ENCODE assay signal across 8 cellular contexts in genomic region chr6:37783831-37784584, GRCh38. TPM values are rescaled to one million over a fixed set of nuclear protein-coding genes. Genes with fewer than 3 reads are reported as not detected.
DNase-seq lines count a peak whose midpoint lies in the region; ATAC-seq and TF ChIP-seq lines count a peak whose summit lies in the region.

No MANE protein-coding gene starts in this region.

- peak overlapping the region; percentile 49 for H3K4me3 Mint-ChIP-seq in dendritic cell treated with granulocyte-macrophage colony-stimulating factor and Interleukin-4, amounts not matched to agents 40 ng/mL and 50 ng/mL, for 4 days

- H3K36me3 Mint-ChIP-seq in dendritic cell treated with granulocyte-macrophage colony-stimulating factor and Interleukin-4, amounts not matched to agents 40 ng/mL and 50 ng/mL, for 4 days (ENCODE audit: low read depth) = no peaks in the 10 kb centered on the region

- no peaks in the 10 kb centered on the region for H3K9me3 Mint-ChIP-seq in dendritic cell treated with granulocyte-macrophage colony-stimulating factor and Interleukin-4, amounts not matched to agents 40 ng/mL and 50 ng/mL, for 4 days

- 3% methylated on average over 38 of the region's 38 CpGs for WGBS in lung, 2 donors

- peak overlapping the region; percentile 76 to 78 for H3K9ac ChIP-seq in stomach smooth muscle (ENCODE audit: low read length in 2 of 2)

- H3K4me3 ChIP-seq in lung = peak overlapping the region; percentile 16
- H3K4me3 ChIP-seq in stomach smooth muscle (ENCODE audit: low read length in 2 of 2) = peak overlapping the region; percentile 70 to 83

- H3K4me1 Mint-ChIP-seq in dendritic cell treated with granulocyte-macrophage colony-stimulating factor and Interleukin-4, amounts not matched to agents 40 ng/mL and 50 ng/mL, for 4 days (ENCODE audit: low read depth) = peaks cover 17% of the 10 kb centered on the region

- H3K27me3 Mint-ChIP-seq in dendritic cell treated with granulocyte-macrophage colony-stimulating factor and Interleukin-4, amounts not matched to agents 40 ng/mL and 50 ng/mL, for 4 days = peaks cover 55% of the 10 kb centered on the region

- DNase-seq in NCI-H2029 (lab: John Stamatoyannopoulos, UW) (peak; percentile 18), NCI-H2029 treated with DMSO at 0.1 percent for 48 hours (lab: John Stamatoyannopoulos, UW) (no peak), NOMO-1 treated with dmso at 0.1 percent for 144 hours (lab: John Stamatoyannopoulos, UW; ENCODE audit: unreplicated experiment) (peak; percentile 12), lung (ENCODE audit: low spot score) (no peak)

- H3K27ac ChIP-seq in lung (ENCODE audit: low read depth in 1 of 2, low read length in 1 of 2) (no peak overlapping the region), stomach smooth muscle (ENCODE audit: low read length) (peak overlapping the region; percentile 69)

- H3K27me3 ChIP-seq in lung (ENCODE audit: control insufficient read depth, insufficient read depth) (no peaks in the 10 kb centered on the region), stomach smooth muscle (ENCODE audit: control insufficient read depth in 1 of 2, insufficient read depth in 2 of 2, low read length in 2 of 2) (no peaks in the 10 kb centered on the region)

- no peak overlapping the region for H3K27ac Mint-ChIP-seq in dendritic cell treated with granulocyte-macrophage colony-stimulating factor and Interleukin-4, amounts not matched to agents 40 ng/mL and 50 ng/mL, for 4 days

- H3K9me3 ChIP-seq in lung (ENCODE audit: control insufficient read depth in 2 of 2, insufficient read depth in 1 of 2, low read length in 1 of 2) (no peaks in the 10 kb centered on the region), stomach smooth muscle (ENCODE audit: control insufficient read depth in 2 of 2, low read length in 2 of 2) (no peaks in the 10 kb centered on the region)

- no peak for TF ChIP-seq CTCF in lung (IDR thresholded peaks at IDR 0.05; ENCODE audit: control extremely low read depth, extremely low read depth)

- no peak for ATAC-seq in lung (ENCODE audit: insufficient read depth, low FRiP score)
- ATAC-seq in GM18520 (IDR thresholded peaks at IDR 0.05; ENCODE audit: unreplicated experiment) = no peak
- no peak for ATAC-seq in HG03280 (IDR thresholded peaks at IDR 0.05; ENCODE audit: unreplicated experiment)

- H3K36me3 ChIP-seq in lung (ENCODE audit: control insufficient read depth in 2 of 2, insufficient read depth in 2 of 2, low read length in 2 of 2) (no peaks in the 10 kb centered on the region), stomach smooth muscle (ENCODE audit: control insufficient read depth in 2 of 2, insufficient read depth in 2 of 2, low read length in 2 of 2) (no peaks in the 10 kb centered on the region)

- intact Hi-C loops in dendritic cell treated with granulocyte-macrophage colony-stimulating factor and Interleukin-4, amounts not matched to agents 40 ng/mL and 50 ng/mL, for 4 days (cut with micrococcal nuclease) = no loop called here

- H3K4me1 ChIP-seq in lung (ENCODE audit: control insufficient read depth in 2 of 2, insufficient read depth in 2 of 2, low read length in 2 of 2) (peaks cover 0 to 14% of the 10 kb centered on the region in 2 donors), stomach smooth muscle (ENCODE audit: control insufficient read depth, insufficient read depth, low read length) (peaks cover 17% of the 10 kb centered on the region)

RNA-seq across cellular contexts. Expression of gene ZFAND3, which starts 35.5 kb away (rescaled TPM):
- 10 to 100 TPM; 48.0 to 63.6 TPM for total RNA-seq in lung
- 10 to 100 TPM; 27.6 to 54.5 TPM for polyA plus RNA-seq in lung

Comparison
In these comparisons a context has a peak if more than half of its experiments do, and no peak if none do; other contexts are left out.
1. DNase-seq: peak in NCI-H2029 (single experiment) and NOMO-1 treated with dmso at 0.1 percent for 144 hours (single experiment); none in NCI-H2029 treated with DMSO at 0.1 percent for 48 hours (single experiment) and lung (single experiment).